Comparison of ENCODE assay signal across 25 cellular contexts in the genomic region with DNA sequence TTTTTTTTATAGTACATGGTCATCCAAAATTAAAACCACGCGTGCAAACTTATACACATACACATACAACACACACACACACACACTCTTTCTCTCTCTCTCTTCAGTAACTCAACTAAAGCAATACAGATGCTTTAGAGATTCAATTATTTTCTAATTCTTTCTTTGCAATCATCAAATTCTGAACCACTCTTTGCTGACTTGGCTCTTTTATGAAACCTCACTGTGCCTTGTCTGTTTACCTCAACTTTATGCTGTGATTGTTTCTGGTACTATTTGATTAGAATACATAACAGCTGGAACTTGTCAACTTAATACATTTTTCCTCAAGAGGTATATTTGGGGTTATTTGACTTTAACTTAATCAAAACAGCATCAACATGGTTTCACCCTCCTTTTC.
"Had no signal": no experiment of that assay in that cellular context is flagged by ENCODE, and none has a peak within 500 bp of the region (broad histone marks: within the 10 kb centered on the region; RNA-seq: fewer than 3 reads in every experiment).

No MANE protein-coding gene starts in this region.

- H3K4me1 ChIP-seq: esophagus muscularis mucosa, left lung, parathyroid adenoma, prostate gland, right atrium auricular region, sigmoid colon, stomach, tibial artery had no signal

- H3K9me3 ChIP-seq: esophagus muscularis mucosa, prostate gland, right atrium auricular region, sigmoid colon, stomach, tibial artery had no signal

- H3K4me2 ChIP-seq: neural progenitor cell had no signal

- H3K27me3 ChIP-seq: esophagus muscularis mucosa, left lung, neural progenitor cell, right atrium auricular region, sigmoid colon, stomach, tibial artery had no signal

- FAIRE-seq: colon, endothelial cell of umbilical vein, frontal cortex, urothelium cell line had no signal

- H3K4me3 ChIP-seq: esophagus muscularis mucosa, left lung, mucosa of descending colon, neural progenitor cell, prostate gland, right atrium auricular region, sigmoid colon, stomach, tibial artery had no signal

- DNase-seq: cerebellar nuclear complex; effector CD8-positive, alpha-beta T cell; head of caudate nucleus; left cardiac atrium; left lung; mesenchymal stem cell; mucosa of descending colon; naive B cell; sigmoid colon; stimulated activated CD4-positive, alpha-beta T cell treated with anti-CD3 and anti-CD28 coated beads, Interleukin-2, amount 100 ng/mL, for 24 hours; stimulated activated CD4-positive, alpha-beta T cell treated with anti-CD3 and anti-CD28 coated beads, Interleukin-4, amount 100 ng/mL, for 24 hours; stimulated activated naive CD4-positive, alpha-beta T cell treated with Interleukin-2 at 50 U/mL for 16 hours; stomach; tibial artery had no signal

- H3K27ac ChIP-seq: esophagus muscularis mucosa, left lung, neural progenitor cell, parathyroid adenoma, prostate gland, right atrium auricular region, sigmoid colon, stomach, tibial artery had no signal

- H2AFZ ChIP-seq: neural progenitor cell, parathyroid adenoma had no signal

- H3K9ac ChIP-seq: neural progenitor cell, parathyroid adenoma had no signal

- ATAC-seq: left cardiac atrium; left lung; mucosa of descending colon; natural killer cell treated with Interleukin-12 subunit alpha and Interleukin-12 subunit beta and Interleukin-15 and Interleukin-18, amount 100 ng/mL, for 72 hours; stimulated activated effector memory CD8-positive, alpha-beta T cell treated with anti-CD3 and anti-CD28 coated beads, Interleukin-12 subunit alpha, Interleukin-12 subunit beta, amount 100 ng/mL, for 72 hours had no signal

- H3K36me3 ChIP-seq: esophagus muscularis mucosa, left lung, neural progenitor cell, prostate gland, right atrium auricular region, sigmoid colon, stomach, tibial artery had no signal

- H3K79me2 ChIP-seq: parathyroid adenoma had no signal
